Comparison of ENCODE assay signal across 8 cellular contexts in genomic region chr7:157509226-157509625, GRCh38.
"Had no signal": no experiment of that assay in that cellular context is flagged by ENCODE, and none has a peak within 500 bp of the region (broad histone marks: within the 10 kb centered on the region; RNA-seq: fewer than 3 reads in every experiment).

No MANE protein-coding gene starts in this region.

- ATAC-seq: GM12878 had no signal

- H3K4me3 ChIP-seq: GM12878 had no signal

- FAIRE-seq: G401.6, GM12878, GM12891, GM12892, GM18507, GM19239 had no signal

- DNase-seq: GDM1, GF-D8 had no signal
